In the genomic region with DNA sequence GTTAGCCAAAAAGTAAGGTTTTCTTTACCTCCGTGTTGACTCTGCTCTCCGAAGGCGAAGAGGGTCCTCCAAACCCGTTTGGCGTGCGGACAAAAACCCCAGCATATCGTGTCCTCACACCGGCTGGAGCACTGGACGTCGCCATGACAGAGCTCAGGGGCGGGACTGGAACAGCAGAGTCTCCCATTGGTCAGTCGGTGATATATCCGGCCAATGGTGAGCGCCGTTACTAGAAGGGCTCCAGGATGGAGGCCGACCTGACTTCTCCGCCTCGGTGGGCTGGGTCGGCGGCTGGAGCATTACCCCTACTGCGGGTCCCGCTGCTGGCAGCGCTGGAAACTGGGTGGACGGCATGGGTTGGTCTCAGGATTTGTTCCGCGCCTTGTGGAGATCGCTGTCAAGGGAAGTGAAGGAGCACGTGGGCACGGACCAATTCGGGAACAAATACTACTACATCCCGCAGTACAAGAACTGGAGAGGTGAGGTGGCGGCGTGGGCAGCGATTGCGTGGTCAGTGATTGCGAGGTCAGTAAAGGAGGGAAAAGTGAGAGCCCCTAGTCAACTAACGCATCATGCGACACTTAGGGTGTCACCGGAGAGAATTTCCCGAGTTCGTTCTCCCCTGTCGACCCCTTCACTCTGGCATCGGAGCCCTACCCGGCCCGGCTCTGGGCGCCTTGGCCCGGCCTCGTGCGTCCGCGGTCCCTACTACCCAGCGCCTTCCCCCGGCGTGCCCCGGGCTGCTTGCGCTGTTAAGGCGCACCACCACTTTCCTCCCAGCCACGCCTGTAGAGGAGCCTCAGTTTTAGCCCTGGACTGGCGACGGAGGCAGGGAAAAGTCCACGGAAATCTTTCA, we compare ENCODE assay signal across 8 cellular contexts. TPM values are rescaled to one million over a fixed set of nuclear protein-coding genes. Genes with fewer than 3 reads are reported as not detected.
A peak's percentile ranks its signal among the peaks of the same experiment; 100 is the strongest.
DNase-seq lines count a peak whose midpoint lies in the region; FAIRE-seq and TF ChIP-seq lines count a peak whose summit lies in the region.

A gene with protein sequence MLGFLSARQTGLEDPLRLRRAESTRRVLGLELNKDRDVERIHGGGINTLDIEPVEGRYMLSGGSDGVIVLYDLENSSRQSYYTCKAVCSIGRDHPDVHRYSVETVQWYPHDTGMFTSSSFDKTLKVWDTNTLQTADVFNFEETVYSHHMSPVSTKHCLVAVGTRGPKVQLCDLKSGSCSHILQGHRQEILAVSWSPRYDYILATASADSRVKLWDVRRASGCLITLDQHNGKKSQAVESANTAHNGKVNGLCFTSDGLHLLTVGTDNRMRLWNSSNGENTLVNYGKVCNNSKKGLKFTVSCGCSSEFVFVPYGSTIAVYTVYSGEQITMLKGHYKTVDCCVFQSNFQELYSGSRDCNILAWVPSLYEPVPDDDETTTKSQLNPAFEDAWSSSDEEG (minus strand): TSS at position 167 of the 856 bp plus-strand sequence. CDS start 62 bp downstream, at position 105.
A gene with protein sequence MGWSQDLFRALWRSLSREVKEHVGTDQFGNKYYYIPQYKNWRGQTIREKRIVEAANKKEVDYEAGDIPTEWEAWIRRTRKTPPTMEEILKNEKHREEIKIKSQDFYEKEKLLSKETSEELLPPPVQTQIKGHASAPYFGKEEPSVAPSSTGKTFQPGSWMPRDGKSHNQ (plus strand): TSS at position 302 of the 856 bp plus-strand sequence. CDS start 51 bp downstream, at position 353.

- H3K4me1 ChIP-seq in MM.1S (ENCODE audit: low read length), result peaks cover 17% of the 10 kb centered on the region
- peaks cover 17% of the 10 kb centered on the region for H3K4me1 ChIP-seq in neural progenitor cell

- H3K27ac Mint-ChIP-seq in neural progenitor cell, result no peak within 1 kb of the TSS

- H3K79me2 ChIP-seq in MM.1S (ENCODE audit: low read length) (peaks cover 64% of the 10 kb centered on the region), neural progenitor cell (ENCODE audit: low read depth) (peaks cover 76% of the 10 kb centered on the region)

- H3K27me3 ChIP-seq in MM.1S (replicated peaks; ENCODE audit: insufficient read depth, low read length) (no peaks in the 10 kb centered on the region), neural progenitor cell (peaks cover 11% of the 10 kb centered on the region)

- H3K9ac ChIP-seq in MM.1S (ENCODE audit: low read length) (peak within 1 kb of the TSS; percentile 62), neural progenitor cell (peak within 1 kb of the TSS; percentile 41)

- DNase-seq in HCEC 1CT (peak; percentile 93), MM.1S (peak; percentile 94), SHP77 treated with DMSO at 0.1 percent for 48 hours (lab: John Stamatoyannopoulos, UW) (peak; percentile 76), activated gamma-delta T cell (lab: John Stamatoyannopoulos, UW) (peak; percentile 52), foreskin melanocyte (peak; percentile 87), neural progenitor cell (ENCODE audit: low spot score) (peak; percentile 96), stromal cell of bone marrow (ENCODE audit: low read depth) (peak; percentile 88)

- TF ChIP-seq CTCF in MM.1S (IDR thresholded peaks at IDR 0.05; ENCODE audit: low read length), result no peak
- no peak for TF ChIP-seq CTCF in neural progenitor cell (IDR thresholded peaks at IDR 0.05)

- peaks cover 3% of the 10 kb centered on the region for H3K27me3 Mint-ChIP-seq in neural progenitor cell (ENCODE audit: insufficient read depth, low read depth)

- peaks cover 6% of the 10 kb centered on the region; the same call in 1 of the 2 replicates for H3F3A ChIP-seq in MM.1S (ENCODE audit: insufficient read depth, low read length)
- H3F3A ChIP-seq in neural progenitor cell (ENCODE audit: low read depth), result peaks cover 4% of the 10 kb centered on the region

- H3K27ac ChIP-seq in MM.1S (ENCODE audit: low read length) (peak within 1 kb of the TSS; percentile 22; the same call in 1 of the 2 replicates), neural progenitor cell (no peak within 1 kb of the TSS)

- H3K36me3 Mint-ChIP-seq in neural progenitor cell, result peaks cover 7% of the 10 kb centered on the region

- H4K20me1 ChIP-seq in MM.1S (ENCODE audit: insufficient read depth, low read length) (no peaks in the 10 kb centered on the region), neural progenitor cell (ENCODE audit: low read depth) (no peaks in the 10 kb centered on the region)

- peaks cover 5% of the 10 kb centered on the region for H3K4me1 Mint-ChIP-seq in neural progenitor cell

- H2AFZ ChIP-seq in MM.1S (ENCODE audit: low read length) (peak within 1 kb of the TSS; percentile 89), neural progenitor cell (replicated peaks) (peak within 1 kb of the TSS; percentile 89)

- H3K4me3 Mint-ChIP-seq in neural progenitor cell, result no peak within 1 kb of the TSS

- H3K9me3 Mint-ChIP-seq in neural progenitor cell, result peaks cover 3% of the 10 kb centered on the region

- FAIRE-seq in G401.6 (lab: Jason Lieb, UNC), result peak; percentile 94

- H3K9me3 ChIP-seq in MM.1S (replicated peaks; ENCODE audit: insufficient read depth, low read length), result no peaks in the 10 kb centered on the region
- no peaks in the 10 kb centered on the region for H3K9me3 ChIP-seq in neural progenitor cell (ENCODE audit: low read depth)

- no peaks in the 10 kb centered on the region for H3K36me3 ChIP-seq in MM.1S (replicated peaks; ENCODE audit: insufficient read depth, low read length)
- H3K36me3 ChIP-seq in neural progenitor cell, result peaks cover under 1% of the 10 kb centered on the region

- H3K4me3 ChIP-seq in MM.1S (ENCODE audit: low read length) (peak within 1 kb of the TSS; percentile 86), neural progenitor cell (peak within 1 kb of the TSS; percentile 59)

- peak within 1 kb of the TSS; percentile 90 for H3K4me2 ChIP-seq in MM.1S (ENCODE audit: low read depth, low read length)
- peak within 1 kb of the TSS; percentile 99 for H3K4me2 ChIP-seq in neural progenitor cell

- H3K9me2 ChIP-seq in MM.1S (replicated peaks; ENCODE audit: insufficient read depth, low read length), result no peaks in the 10 kb centered on the region

RNA-seq across cellular contexts. Expression of the first gene that starts in this region (rescaled TPM):
- total RNA-seq in neural progenitor cell (ENCODE audit: low replicate concordance), result 43.7 and 48.0 TPM in 2 replicates

RNA-seq across cellular contexts. Expression of the second gene that starts in this region (rescaled TPM):
- total RNA-seq in neural progenitor cell (ENCODE audit: low replicate concordance), result 28.8 and 42.1 TPM in 2 replicates
